ENCODE assay signal across 32 cellular contexts in genomic region chr4:8867624-8868320, GRCh38. TPM values are rescaled to one million over a fixed set of nuclear protein-coding genes. Genes with fewer than 3 reads are reported as not detected.
"Had no signal": no experiment of that assay in that cellular context is flagged by ENCODE, and none has a peak within 500 bp of the region (broad histone marks: within the 10 kb centered on the region; RNA-seq: fewer than 3 reads in every experiment).

No MANE protein-coding gene starts in this region.

- FAIRE-seq: bronchial epithelial cell, endometrium, keratinocyte, pancreas had no signal

- H3K4me3 Mint-ChIP-seq: stimulated activated effector memory CD8-positive, alpha-beta T cell treated with anti-CD3 and anti-CD28 coated beads, Interleukin-12 subunit alpha, Interleukin-12 subunit beta, amount 100 ng/mL, for 72 hours had no signal

- H3K4me1 Mint-ChIP-seq: immature natural killer cell had no signal

- H3K36me3 Mint-ChIP-seq: immature natural killer cell had no signal

- H3K4me3 ChIP-seq: dorsolateral prefrontal cortex, left lung, lung, pancreas, prostate gland, right lobe of liver, suprapubic skin, thyroid gland had no signal

- DNase-seq: central memory CD4-positive, alpha-beta T cell; cortex of kidney; dorsolateral prefrontal cortex; effector CD8-positive, alpha-beta T cell; heart left ventricle; hypothalamus; immature natural killer cell; mesenchymal stem cell; naive thymus-derived CD4-positive, alpha-beta T cell; nephron progenitor cell; right lobe of liver; stimulated activated CD4-positive, alpha-beta T cell treated with anti-CD3 and anti-CD28 coated beads, Interleukin-4, amount 100 ng/mL, for 1 hour; stimulated activated CD8-positive, alpha-beta memory T cell treated with anti-CD3 and anti-CD28 coated beads, Interleukin-4, amount 100 ng/mL, for 48 hours; stimulated activated naive CD8-positive, alpha-beta T cell treated with anti-CD3 and anti-CD28 coated beads, Interleukin-15, Interleukin-2, amounts not matched to agents 100 U/mL and 50 U/mL, for 24 hours; thyroid gland had no signal

- H3K4me1 ChIP-seq: pancreas, prostate gland, right lobe of liver, thyroid gland had no signal

- H3K27ac Mint-ChIP-seq: nephron progenitor cell; stimulated activated effector memory CD8-positive, alpha-beta T cell treated with anti-CD3 and anti-CD28 coated beads, Interleukin-12 subunit alpha, Interleukin-12 subunit beta, amount 100 ng/mL, for 72 hours had no signal

- H3K36me3 ChIP-seq: esophagus muscularis mucosa, heart left ventricle, left lung, pancreas, prostate gland, right lobe of liver, suprapubic skin, thyroid gland had no signal

- H3K9me3 ChIP-seq: esophagus muscularis mucosa, heart left ventricle, left lung, pancreas, prostate gland, right lobe of liver, suprapubic skin, thyroid gland had no signal

- H3K9me3 Mint-ChIP-seq: immature natural killer cell; nephron progenitor cell; stimulated activated effector memory CD8-positive, alpha-beta T cell treated with anti-CD3 and anti-CD28 coated beads, Interleukin-12 subunit alpha, Interleukin-12 subunit beta, amount 100 ng/mL, for 72 hours had no signal

- ATAC-seq: heart left ventricle; left lung; naive thymus-derived CD4-positive, alpha-beta T cell; pancreas; right lobe of liver; stimulated activated effector memory CD8-positive, alpha-beta T cell treated with anti-CD3 and anti-CD28 coated beads, Interleukin-12 subunit alpha, Interleukin-12 subunit beta, amount 100 ng/mL, for 72 hours; stimulated activated naive CD8-positive, alpha-beta T cell treated with anti-CD3 and anti-CD28 coated beads, Interleukin-15, Interleukin-2, amounts not matched to agents 100 U/mL and 50 U/mL, for 24 hours had no signal

- H3K27ac ChIP-seq: dorsolateral prefrontal cortex, epithelial cell of prostate, esophagus muscularis mucosa, heart left ventricle, left lung, pancreas, prostate gland, right lobe of liver, suprapubic skin, thyroid gland had no signal

RNA-seq across cellular contexts. Expression of gene HMX1, which starts 3.9 kb away (rescaled TPM):
- total RNA-seq: bronchial epithelial cell; chondrocyte; fibroblast of villous mesenchyme; glomerular endothelial cell; left lung; lung; mononuclear cell; naive thymus-derived CD4-positive, alpha-beta T cell; pancreas; renal cortical epithelial cell; right lobe of liver; suprapubic skin; ureter had no signal
- polyA plus RNA-seq: heart left ventricle; immature natural killer cell; keratinocyte; lung; naive thymus-derived CD4-positive, alpha-beta T cell; pancreas had no signal
